In the genomic region with DNA sequence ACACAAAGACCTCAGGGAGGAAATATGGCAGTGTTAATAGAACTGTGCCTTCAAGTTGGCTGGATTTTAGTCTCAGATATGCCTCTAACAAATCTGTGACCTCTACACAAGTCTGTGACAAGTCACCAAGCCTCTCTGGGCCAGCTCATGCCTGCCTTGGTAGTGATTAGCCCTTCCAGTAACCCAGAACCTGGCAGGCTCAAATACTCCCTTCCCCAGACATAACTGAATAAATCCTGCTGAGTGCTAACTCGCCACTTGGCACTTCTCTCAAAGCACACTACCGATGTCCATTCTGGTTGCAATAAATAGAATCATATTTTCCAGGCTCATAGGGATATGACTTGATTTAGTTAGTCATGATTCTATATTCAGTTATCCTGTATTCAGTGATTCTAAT, we compare ENCODE assay signal across 21 cellular contexts. TPM values are rescaled to one million over a fixed set of nuclear protein-coding genes. Genes with fewer than 3 reads are reported as not detected.
"Had no signal": no experiment of that assay in that cellular context is flagged by ENCODE, and none has a peak within 500 bp of the region (broad histone marks: within the 10 kb centered on the region; RNA-seq: fewer than 3 reads in every experiment).

No MANE protein-coding gene starts in this region.

- H3K4me1 ChIP-seq: SJCRH30 had no signal

- H3K9me3 ChIP-seq: MG63, SJCRH30 had no signal

- H3K27ac ChIP-seq: SJCRH30 had no signal

- H3K4me3 ChIP-seq: MG63, SJCRH30 had no signal

- DNase-seq: IMR-90, Karpas-422, KG1, MG63, NCI-H1092, NCI-H1105 treated with DMSO at 0.1 percent for 48 hours, NCI-H1417 treated with DMSO at 0.1 percent for 48 hours, NCI-H146, NCI-H1694 treated with DMSO at 0.1 percent for 48 hours, NCI-H1930, NCI-H2081, NCI-H2107, NCI-H2227 treated with DMSO at 0.1 percent for 48 hours, NCI-H524, NCI-H526 treated with DMSO at 0.1 percent for 48 hours, NCI-H774, RPMI8226, SHP77 treated with DMSO at 0.1 percent for 48 hours, SJCRH30 had no signal

- H3K36me3 ChIP-seq: MG63, SJCRH30 had no signal

- ATAC-seq: HepG2, SK-N-SH treated with all-trans-retinoic acid at 6 μM for 48 hours had no signal

- H3K27me3 ChIP-seq: MG63, SJCRH30 had no signal

RNA-seq across cellular contexts. Expression of gene THSD7B, which starts 15.3 kb away (rescaled TPM):
- total RNA-seq: IMR-90 had no signal
- polyA plus RNA-seq: HepG2, IMR-90 had no signal
